18 cellular contexts compared by ENCODE assay signal in genomic region chr10:78462221-78462620, GRCh38.
"Had no signal": no experiment of that assay in that cellular context is flagged by ENCODE, and none has a peak within 500 bp of the region (broad histone marks: within the 10 kb centered on the region; RNA-seq: fewer than 3 reads in every experiment).

No MANE protein-coding gene starts in this region.

- H3K4me2 ChIP-seq: hepatocyte had no signal

- H3K4me1 ChIP-seq: transverse colon had no signal

- H3K27me3 ChIP-seq: hepatocyte, transverse colon had no signal

- H3K27ac ChIP-seq: hepatocyte, transverse colon had no signal

- DNase-seq: activated CD4-positive, alpha-beta memory T cell treated with anti-CD3 and anti-CD28 coated beads, Interleukin-2, amount 10 ng/mL, durations not matched to agents 7 days and 5 days; activated CD4-positive, alpha-beta T cell treated with anti-CD3 and anti-CD28 coated beads for 48 hours; activated CD4-positive, CD25-positive, alpha-beta regulatory T cell; activated effector memory CD4-positive, alpha-beta T cell treated with anti-CD3 and anti-CD28 coated beads, Interleukin-2, amount 50 U/mL, for 16 hours; activated T-cell treated with anti-CD3 and anti-CD28 coated beads, Interleukin-2, amount 50 U/mL, for 4 hours; dermis blood vessel endothelial cell; effector memory CD4-positive, alpha-beta T cell; foreskin fibroblast; occipital lobe; stimulated activated CD4-positive, alpha-beta T cell treated with anti-CD3 and anti-CD28 coated beads, Interleukin-12 subunit alpha, Interleukin-12 subunit beta, amount 100 ng/mL, for 4 hours; stimulated activated CD4-positive, alpha-beta T cell treated with anti-CD3 and anti-CD28 coated beads, Interleukin-2, amount 100 ng/mL, for 24 hours; stimulated activated naive CD4-positive, alpha-beta T cell treated with Interleukin-2 at 50 U/mL for 16 hours; substantia nigra; transverse colon had no signal

- H3K9me3 ChIP-seq: transverse colon had no signal

- H3K4me3 ChIP-seq: hepatocyte, lung, transverse colon had no signal

- ATAC-seq: activated T-cell treated with anti-CD3 and anti-CD28 coated beads, Interleukin-2, amount 50 U/mL, for 4 hours; left lobe of liver; natural killer cell treated with Interleukin-12 subunit alpha and Interleukin-12 subunit beta and Interleukin-15 and Interleukin-18, amount 100 ng/mL, for 72 hours had no signal

- H2AFZ ChIP-seq: hepatocyte had no signal

- H3K79me2 ChIP-seq: hepatocyte had no signal

- H3K36me3 ChIP-seq: transverse colon had no signal
